Comparison of ENCODE assay signal across 1 cellular context in the genomic region with DNA sequence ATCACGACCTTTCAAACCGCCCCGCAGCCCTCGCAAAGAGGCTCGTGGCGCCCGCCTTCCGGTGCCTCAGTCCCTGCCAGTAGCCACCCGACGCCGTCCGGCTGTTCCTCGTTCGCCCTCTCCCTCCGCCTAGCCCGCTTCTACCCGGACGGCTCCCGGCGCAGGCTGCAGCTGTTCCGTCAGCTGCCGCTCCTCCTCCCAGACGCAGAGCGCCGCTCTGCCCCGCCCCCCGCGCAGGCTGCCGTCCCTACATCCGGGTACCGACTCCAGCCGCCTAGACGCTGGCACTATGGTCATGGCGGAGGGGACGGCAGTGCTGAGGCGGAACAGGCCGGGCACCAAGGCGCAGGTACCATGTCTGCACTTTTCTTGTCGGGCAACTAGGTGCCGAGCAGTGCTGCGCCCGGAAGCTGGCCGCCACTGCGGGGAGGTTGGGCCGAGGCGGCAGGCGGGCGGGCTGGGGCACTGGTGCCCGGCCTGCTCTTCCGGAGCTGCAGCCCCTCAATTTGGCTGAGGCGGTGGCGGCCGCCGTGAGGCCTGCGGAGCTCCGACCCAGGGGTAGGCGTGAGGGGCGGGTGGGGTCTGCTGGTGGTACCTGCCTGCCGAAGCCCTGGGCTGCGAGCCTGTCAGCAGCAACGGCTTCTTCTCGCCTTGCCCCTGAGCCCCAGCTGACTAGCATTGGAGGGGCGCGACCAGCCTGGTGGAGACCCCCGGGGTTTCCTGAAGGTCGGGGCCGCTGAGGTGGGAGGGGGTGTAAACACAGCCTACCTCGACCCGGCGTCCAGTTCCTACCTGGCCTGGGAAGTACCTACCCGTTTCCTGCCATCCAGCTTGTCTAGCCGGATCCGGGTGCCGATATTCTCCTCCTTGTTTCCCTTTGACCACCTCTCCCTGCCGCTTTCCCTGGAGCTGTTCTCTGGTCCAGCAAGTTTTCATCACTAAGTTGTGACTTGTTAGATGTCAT.
TF ChIP-seq lines count a peak whose summit lies in the region.

A gene (plus strand): TSS at position 269 of the 964 bp plus-strand sequence. CDS start 21 bp downstream, at position 290.

TF ChIP-seq in K562, 482 proteins besides CTCF, POLR2A, EP300 and RAD21 (continued from another document and continues in another):
- TF ChIP-seq, protein P1, sequence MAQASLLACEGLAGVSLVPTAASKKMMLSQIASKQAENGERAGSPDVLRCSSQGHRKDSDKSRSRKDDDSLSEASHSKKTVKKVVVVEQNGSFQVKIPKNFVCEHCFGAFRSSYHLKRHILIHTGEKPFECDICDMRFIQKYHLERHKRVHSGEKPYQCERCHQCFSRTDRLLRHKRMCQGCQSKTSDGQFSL (CRISPR knock-in tag; IDR thresholded peaks at IDR 0.05) = no peak
- TF ChIP-seq, protein P1 (tag; IDR thresholded peaks at IDR 0.05) = no peak
- no peak for TF ChIP-seq RFX5 (IDR thresholded peaks at IDR 0.05; ENCODE audit: low read depth, low read length)
- TF ChIP-seq ZNF239 (CRISPR knock-in tag; IDR thresholded peaks at IDR 0.05) = 0 out of 2 replicates have a peak, but pooled peaks have one; percentile 13
- no peak for TF ChIP-seq ZNF133 (CRISPR knock-in tag; IDR thresholded peaks at IDR 0.05)
- TF ChIP-seq TRIM28 (IDR thresholded peaks at IDR 0.05) = no peak
- TF ChIP-seq EGR1 (conservative IDR thresholded peaks at IDR 0.05) = peak; percentile 89
- no peak; the same call in none of the 2 replicates for TF ChIP-seq PML (IDR thresholded peaks at IDR 0.05; ENCODE audit: low read length)
- TF ChIP-seq, protein P2, sequence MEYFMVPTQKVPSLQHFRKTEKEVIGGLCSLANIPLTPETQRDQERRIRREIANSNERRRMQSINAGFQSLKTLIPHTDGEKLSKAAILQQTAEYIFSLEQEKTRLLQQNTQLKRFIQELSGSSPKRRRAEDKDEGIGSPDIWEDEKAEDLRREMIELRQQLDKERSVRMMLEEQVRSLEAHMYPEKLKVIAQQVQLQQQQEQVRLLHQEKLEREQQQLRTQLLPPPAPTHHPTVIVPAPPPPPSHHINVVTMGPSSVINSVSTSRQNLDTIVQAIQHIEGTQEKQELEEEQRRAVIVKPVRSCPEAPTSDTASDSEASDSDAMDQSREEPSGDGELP (CRISPR knock-in tag; IDR thresholded peaks at IDR 0.05; ENCODE audit: borderline replicate concordance) = peak; percentile 98
- TF ChIP-seq HMG20A (CRISPR knock-in tag; conservative IDR thresholded peaks at IDR 0.05) = no peak
- TF ChIP-seq ZBTB17 (CRISPR knock-in tag; IDR thresholded peaks at IDR 0.05) = 0 out of 2 replicates have a peak, but pooled peaks have one; percentile 40
- TF ChIP-seq PHF21A (IDR thresholded peaks at IDR 0.05; ENCODE audit: borderline replicate concordance, low read depth) = no peak; the same call in 1 of the 2 replicates
- TF ChIP-seq, protein P3, sequence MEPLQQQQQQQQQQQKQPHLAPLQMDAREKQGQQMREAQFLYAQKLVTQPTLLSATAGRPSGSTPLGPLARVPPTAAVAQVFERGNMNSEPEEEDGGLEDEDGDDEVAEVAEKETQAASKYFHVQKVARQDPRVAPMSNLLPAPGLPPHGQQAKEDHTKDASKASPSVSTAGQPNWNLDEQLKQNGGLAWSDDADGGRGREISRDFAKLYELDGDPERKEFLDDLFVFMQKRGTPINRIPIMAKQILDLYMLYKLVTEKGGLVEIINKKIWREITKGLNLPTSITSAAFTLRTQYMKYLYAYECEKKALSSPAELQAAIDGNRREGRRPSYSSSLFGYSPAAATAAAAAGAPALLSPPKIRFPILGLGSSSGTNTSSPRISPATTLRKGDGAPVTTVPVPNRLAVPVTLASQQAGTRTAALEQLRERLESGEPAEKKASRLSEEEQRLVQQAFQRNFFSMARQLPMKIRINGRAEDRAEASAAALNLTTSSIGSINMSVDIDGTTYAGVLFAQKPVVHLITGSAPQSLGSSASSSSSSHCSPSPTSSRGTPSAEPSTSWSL (CRISPR knock-in tag; IDR thresholded peaks at IDR 0.05; ENCODE audit: borderline replicate concordance) = no peak
- TF ChIP-seq, protein P4, sequence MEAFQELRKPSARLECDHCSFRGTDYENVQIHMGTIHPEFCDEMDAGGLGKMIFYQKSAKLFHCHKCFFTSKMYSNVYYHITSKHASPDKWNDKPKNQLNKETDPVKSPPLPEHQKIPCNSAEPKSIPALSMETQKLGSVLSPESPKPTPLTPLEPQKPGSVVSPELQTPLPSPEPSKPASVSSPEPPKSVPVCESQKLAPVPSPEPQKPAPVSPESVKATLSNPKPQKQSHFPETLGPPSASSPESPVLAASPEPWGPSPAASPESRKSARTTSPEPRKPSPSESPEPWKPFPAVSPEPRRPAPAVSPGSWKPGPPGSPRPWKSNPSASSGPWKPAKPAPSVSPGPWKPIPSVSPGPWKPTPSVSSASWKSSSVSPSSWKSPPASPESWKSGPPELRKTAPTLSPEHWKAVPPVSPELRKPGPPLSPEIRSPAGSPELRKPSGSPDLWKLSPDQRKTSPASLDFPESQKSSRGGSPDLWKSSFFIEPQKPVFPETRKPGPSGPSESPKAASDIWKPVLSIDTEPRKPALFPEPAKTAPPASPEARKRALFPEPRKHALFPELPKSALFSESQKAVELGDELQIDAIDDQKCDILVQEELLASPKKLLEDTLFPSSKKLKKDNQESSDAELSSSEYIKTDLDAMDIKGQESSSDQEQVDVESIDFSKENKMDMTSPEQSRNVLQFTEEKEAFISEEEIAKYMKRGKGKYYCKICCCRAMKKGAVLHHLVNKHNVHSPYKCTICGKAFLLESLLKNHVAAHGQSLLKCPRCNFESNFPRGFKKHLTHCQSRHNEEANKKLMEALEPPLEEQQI (IDR thresholded peaks at IDR 0.05) = no peak
- no peak for TF ChIP-seq TEAD2 (tag; IDR thresholded peaks at IDR 0.05)
- TF ChIP-seq ZBTB7A (IDR thresholded peaks at IDR 0.05; ENCODE audit: borderline replicate concordance, control insufficient read depth, low read depth, low read length) = peak; percentile 69
- no peak for TF ChIP-seq ZSCAN29 (IDR thresholded peaks at IDR 0.05)
- TF ChIP-seq ZNF586 (CRISPR knock-in tag; conservative IDR thresholded peaks at IDR 0.05) = no peak
- TF ChIP-seq, protein P5, sequence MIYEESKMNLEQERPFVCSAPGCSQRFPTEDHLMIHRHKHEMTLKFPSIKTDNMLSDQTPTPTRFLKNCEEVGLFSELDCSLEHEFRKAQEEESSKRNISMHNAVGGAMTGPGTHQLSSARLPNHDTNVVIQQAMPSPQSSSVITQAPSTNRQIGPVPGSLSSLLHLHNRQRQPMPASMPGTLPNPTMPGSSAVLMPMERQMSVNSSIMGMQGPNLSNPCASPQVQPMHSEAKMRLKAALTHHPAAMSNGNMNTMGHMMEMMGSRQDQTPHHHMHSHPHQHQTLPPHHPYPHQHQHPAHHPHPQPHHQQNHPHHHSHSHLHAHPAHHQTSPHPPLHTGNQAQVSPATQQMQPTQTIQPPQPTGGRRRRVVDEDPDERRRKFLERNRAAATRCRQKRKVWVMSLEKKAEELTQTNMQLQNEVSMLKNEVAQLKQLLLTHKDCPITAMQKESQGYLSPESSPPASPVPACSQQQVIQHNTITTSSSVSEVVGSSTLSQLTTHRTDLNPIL (CRISPR knock-in tag; IDR thresholded peaks at IDR 0.05) = no peak
- no peak for TF ChIP-seq ZNF830 (CRISPR knock-in tag; IDR thresholded peaks at IDR 0.05)
- no peak for TF ChIP-seq NCOA2 (IDR thresholded peaks at IDR 0.05; ENCODE audit: partially characterized antibody in 2 of 2)
- no peak for TF ChIP-seq HDAC8 (tag; IDR thresholded peaks at IDR 0.05)
- no peak for TF ChIP-seq FOSL1 (tag; conservative IDR thresholded peaks at IDR 0.05)
- peak; percentile 91 to 92 for TF ChIP-seq NRF1 (conservative IDR thresholded peaks at IDR 0.05 in 1 of 2, IDR thresholded peaks at IDR 0.05 in 1 of 2)
- TF ChIP-seq ZNF668 (CRISPR knock-in tag; IDR thresholded peaks at IDR 0.05) = no peak
- TF ChIP-seq KAT8 (IDR thresholded peaks at IDR 0.05; ENCODE audit: low read depth) = no peak
- TF ChIP-seq EP400 (IDR thresholded peaks at IDR 0.05) = peak; percentile 83
- no peak for TF ChIP-seq CBX1 (IDR thresholded peaks at IDR 0.05; ENCODE audit: low read depth)
- no peak; the same call in 1 of the 2 replicates for TF ChIP-seq ZNF584 (CRISPR knock-in tag; IDR thresholded peaks at IDR 0.05; ENCODE audit: low read depth)
- TF ChIP-seq CCAR2 (IDR thresholded peaks at IDR 0.05; ENCODE audit: low read depth, low read length) = no peak
- no peak for TF ChIP-seq ZNF57 (CRISPR knock-in tag; IDR thresholded peaks at IDR 0.05)
- TF ChIP-seq, protein P6, sequence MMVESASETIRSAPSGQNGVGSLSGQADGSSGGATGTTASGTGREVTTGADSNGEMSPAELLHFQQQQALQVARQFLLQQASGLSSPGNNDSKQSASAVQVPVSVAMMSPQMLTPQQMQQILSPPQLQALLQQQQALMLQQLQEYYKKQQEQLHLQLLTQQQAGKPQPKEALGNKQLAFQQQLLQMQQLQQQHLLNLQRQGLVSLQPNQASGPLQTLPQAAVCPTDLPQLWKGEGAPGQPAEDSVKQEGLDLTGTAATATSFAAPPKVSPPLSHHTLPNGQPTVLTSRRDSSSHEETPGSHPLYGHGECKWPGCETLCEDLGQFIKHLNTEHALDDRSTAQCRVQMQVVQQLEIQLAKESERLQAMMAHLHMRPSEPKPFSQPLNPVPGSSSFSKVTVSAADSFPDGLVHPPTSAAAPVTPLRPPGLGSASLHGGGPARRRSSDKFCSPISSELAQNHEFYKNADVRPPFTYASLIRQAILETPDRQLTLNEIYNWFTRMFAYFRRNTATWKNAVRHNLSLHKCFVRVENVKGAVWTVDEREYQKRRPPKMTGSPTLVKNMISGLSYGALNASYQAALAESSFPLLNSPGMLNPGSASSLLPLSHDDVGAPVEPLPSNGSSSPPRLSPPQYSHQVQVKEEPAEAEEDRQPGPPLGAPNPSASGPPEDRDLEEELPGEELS (CRISPR knock-in tag; IDR thresholded peaks at IDR 0.05; ENCODE audit: borderline replicate concordance) = peak; percentile 47; the same call in 1 of the 2 replicates
- no peak for TF ChIP-seq NFATC3 (IDR thresholded peaks at IDR 0.05)
- TF ChIP-seq CHD1 (IDR thresholded peaks at IDR 0.05; ENCODE audit: low read length) = no peak
- TF ChIP-seq, protein P7, sequence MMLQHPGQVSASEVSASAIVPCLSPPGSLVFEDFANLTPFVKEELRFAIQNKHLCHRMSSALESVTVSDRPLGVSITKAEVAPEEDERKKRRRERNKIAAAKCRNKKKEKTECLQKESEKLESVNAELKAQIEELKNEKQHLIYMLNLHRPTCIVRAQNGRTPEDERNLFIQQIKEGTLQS (IDR thresholded peaks at IDR 0.05) = no peak
- TF ChIP-seq, protein P7 (CRISPR knock-in tag; conservative IDR thresholded peaks at IDR 0.05) = no peak
- no peak for TF ChIP-seq CREBBP (IDR thresholded peaks at IDR 0.05; ENCODE audit: low read depth, low read length)
- no peak; the same call in 1 of the 2 replicates for TF ChIP-seq DIDO1 (tag; IDR thresholded peaks at IDR 0.05; ENCODE audit: low read depth)
- peak; percentile 74 for TF ChIP-seq ATF7 (IDR thresholded peaks at IDR 0.05)
- TF ChIP-seq RCOR1 (IDR thresholded peaks at IDR 0.05; ENCODE audit: borderline replicate concordance in 1 of 2, low read depth in 2 of 2, low read length in 2 of 2) = peak in 1 of 2 experiments; percentile 54; a peak in 2 of 4 replicates
- TF ChIP-seq, protein P8, sequence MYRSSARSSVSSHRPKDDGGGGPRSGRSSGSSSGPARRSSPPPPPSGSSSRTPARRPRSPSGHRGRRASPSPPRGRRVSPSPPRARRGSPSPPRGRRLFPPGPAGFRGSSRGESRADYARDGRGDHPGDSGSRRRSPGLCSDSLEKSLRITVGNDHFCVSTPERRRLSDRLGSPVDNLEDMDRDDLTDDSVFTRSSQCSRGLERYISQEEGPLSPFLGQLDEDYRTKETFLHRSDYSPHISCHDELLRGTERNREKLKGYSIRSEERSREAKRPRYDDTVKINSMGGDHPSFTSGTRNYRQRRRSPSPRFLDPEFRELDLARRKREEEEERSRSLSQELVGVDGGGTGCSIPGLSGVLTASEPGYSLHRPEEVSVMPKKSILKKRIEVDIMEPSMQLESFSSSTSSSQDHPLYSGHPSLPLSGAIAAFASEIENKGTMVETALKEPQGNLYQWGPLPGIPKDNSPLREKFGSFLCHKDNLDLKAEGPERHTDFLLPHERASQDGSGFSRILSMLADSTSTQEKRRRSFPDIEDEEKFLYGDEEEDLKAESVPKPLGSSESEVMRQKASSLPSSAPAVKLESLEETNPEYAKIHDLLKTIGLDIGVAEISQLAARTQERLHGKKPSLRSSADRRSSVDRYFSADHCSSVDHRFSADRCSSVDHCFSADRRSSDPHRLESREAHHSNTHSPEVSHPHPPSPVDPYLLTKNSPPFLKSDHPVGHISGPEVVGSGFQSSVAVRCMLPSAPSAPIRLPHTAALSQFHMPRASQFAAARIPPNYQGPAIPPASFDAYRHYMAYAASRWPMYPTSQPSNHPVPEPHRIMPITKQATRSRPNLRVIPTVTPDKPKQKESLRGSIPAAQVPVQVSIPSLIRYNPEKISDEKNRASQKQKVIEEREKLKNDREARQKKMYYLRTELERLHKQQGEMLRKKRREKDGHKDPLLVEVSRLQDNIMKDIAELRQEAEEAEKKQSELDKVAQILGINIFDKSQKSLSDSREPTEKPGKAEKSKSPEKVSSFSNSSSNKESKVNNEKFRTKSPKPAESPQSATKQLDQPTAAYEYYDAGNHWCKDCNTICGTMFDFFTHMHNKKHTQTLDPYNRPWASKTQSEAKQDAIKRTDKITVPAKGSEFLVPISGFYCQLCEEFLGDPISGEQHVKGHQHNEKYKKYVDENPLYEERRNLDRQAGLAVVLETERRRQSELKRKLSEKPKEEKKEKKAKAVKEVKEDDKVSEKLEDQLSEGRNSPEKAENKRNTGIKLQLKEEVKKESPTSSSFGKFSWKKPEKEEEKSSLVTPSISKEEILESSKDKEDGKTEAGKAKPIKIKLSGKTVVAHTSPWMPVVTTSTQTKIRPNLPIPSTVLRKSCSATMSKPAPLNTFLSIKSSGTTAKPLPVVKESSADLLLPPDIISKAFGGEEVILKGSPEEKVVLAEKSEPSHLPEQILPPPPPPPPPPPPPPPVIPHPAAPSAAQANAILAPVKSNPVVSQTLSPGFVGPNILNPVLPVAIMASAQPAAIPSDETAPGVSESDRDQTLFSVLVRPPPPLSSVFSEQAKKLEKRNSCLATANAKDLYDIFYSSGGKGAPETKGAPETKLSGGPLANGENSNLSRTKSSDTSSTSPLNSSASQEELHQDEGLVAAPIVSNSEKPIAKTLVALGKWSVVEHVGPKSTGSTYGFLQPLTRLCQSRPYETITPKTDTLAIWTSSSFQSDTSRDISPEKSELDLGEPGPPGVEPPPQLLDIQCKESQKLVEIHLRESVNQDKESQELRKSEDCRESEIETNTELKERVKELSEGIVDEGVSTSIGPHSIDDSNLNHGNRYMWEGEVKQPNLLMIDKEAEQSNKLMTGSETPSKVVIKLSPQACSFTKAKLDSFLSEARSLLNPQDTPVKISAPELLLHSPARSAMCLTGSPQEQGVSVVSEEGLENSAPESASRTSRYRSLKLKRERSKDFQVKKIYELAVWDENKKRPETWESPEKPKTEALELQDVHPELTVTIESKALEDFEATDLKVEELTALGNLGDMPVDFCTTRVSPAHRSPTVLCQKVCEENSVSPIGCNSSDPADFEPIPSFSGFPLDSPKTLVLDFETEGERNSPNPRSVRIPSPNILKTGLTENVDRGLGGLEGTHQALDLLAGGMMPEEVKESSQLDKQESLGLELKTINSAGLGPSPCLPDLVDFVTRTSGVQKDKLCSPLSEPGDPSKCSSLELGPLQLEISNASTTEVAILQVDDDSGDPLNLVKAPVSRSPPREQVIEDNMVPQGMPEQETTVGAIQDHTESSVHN (IDR thresholded peaks at IDR 0.05; ENCODE audit: borderline replicate concordance in 1 of 2, low read depth in 1 of 2) = no peak
- no peak for TF ChIP-seq BRD9 (IDR thresholded peaks at IDR 0.05; ENCODE audit: low read depth, partially characterized antibody)
